Comparison of ENCODE assay signal across 15 cellular contexts in the genomic region with DNA sequence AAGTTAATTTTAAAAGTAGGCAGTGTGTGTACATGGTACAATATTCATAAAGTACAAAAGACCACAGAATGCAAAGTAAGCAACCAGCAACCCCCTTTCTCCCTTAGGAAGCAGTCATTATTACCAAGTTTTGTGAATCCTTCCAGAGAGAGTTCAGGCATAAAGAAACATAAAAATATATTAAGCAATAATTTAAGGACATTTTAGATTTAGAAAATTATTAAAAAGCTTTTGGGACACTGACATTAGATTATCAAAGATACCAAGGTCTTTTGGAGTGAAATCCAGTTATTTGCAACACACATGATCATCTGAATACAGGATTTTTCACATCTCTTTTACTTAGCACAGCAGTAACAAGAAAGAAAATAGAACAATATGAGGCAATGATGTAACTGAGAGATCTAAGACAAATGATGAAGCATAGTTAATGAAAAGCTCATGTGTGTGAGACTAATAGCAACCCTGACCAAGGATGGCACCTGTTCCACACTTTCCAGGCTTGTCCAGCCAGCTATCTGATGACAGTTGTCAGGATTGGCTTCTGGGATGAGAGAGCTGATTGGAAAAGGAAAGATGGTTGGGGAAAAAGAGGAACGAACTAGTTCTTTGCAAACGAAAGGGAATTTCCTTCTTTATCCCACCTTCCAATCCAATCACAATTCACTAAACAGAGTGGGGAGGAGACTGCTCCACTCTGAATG.
DNase-seq lines count a peak whose midpoint lies in the region; ATAC-seq and TF ChIP-seq lines count a peak whose summit lies in the region.
"Had no signal": no experiment of that assay in that cellular context is flagged by ENCODE, and none has a peak within 500 bp of the region (broad histone marks: within the 10 kb centered on the region; RNA-seq: fewer than 3 reads in every experiment).

No MANE protein-coding gene starts in this region.

- H3K9ac ChIP-seq in neural progenitor cell, result no peak overlapping the region
- H3K9ac ChIP-seq: BLaER1 had no signal

- H3K27ac ChIP-seq in epithelial cell of prostate (peak overlapping the region; percentile 79), neural progenitor cell (peak overlapping the region; percentile 82), coronary artery (peak overlapping the region in 1 of 2 donors; percentile 41)
- H3K27ac ChIP-seq: BLaER1, ovary had no signal

- H3K9me3 Mint-ChIP-seq in neural progenitor cell, result no peaks in the 10 kb centered on the region
- H3K9me3 Mint-ChIP-seq: memory B cell had no signal

- H3K36me3 Mint-ChIP-seq in neural progenitor cell, result no peaks in the 10 kb centered on the region
- H3K36me3 Mint-ChIP-seq: memory B cell had no signal

- no peaks in the 10 kb centered on the region for H3K36me3 ChIP-seq in neural progenitor cell
- H3K36me3 ChIP-seq: BLaER1, HAP-1, ovary had no signal

- ATAC-seq in GM18868 (IDR thresholded peaks at IDR 0.05; ENCODE audit: unreplicated experiment) (peak; percentile 18), GM21360 (IDR thresholded peaks at IDR 0.05; ENCODE audit: unreplicated experiment) (no peak), GM19455 (IDR thresholded peaks at IDR 0.05; ENCODE audit: unreplicated experiment) (no peak)

- no peaks in the 10 kb centered on the region for H4K20me1 ChIP-seq in neural progenitor cell (ENCODE audit: low read depth)
- H4K20me1 ChIP-seq: BLaER1 had no signal

- no peak overlapping the region for H2AFZ ChIP-seq in neural progenitor cell (replicated peaks)

- no peaks in the 10 kb centered on the region for H3K27me3 Mint-ChIP-seq in neural progenitor cell (ENCODE audit: insufficient read depth, low read depth)

- no peaks in the 10 kb centered on the region for H3K9me3 ChIP-seq in neural progenitor cell (ENCODE audit: low read depth)
- H3K9me3 ChIP-seq: BLaER1, HAP-1, ovary had no signal

- H3F3A ChIP-seq in neural progenitor cell (ENCODE audit: low read depth), result peaks cover 23% of the 10 kb centered on the region

- no peaks in the 10 kb centered on the region for H3K27me3 ChIP-seq in neural progenitor cell
- H3K27me3 ChIP-seq: BLaER1, ovary had no signal

- H3K4me1 ChIP-seq in neural progenitor cell, result peaks cover 35% of the 10 kb centered on the region
- H3K4me1 ChIP-seq: BLaER1 had no signal

- TF ChIP-seq CTCF in neural progenitor cell (IDR thresholded peaks at IDR 0.05) (no peak), coronary artery (IDR thresholded peaks at IDR 0.05) (no peak)

- peak overlapping the region; percentile 24 for H3K27ac Mint-ChIP-seq in neural progenitor cell
- H3K27ac Mint-ChIP-seq: memory B cell had no signal

- peaks cover 14% of the 10 kb centered on the region for H3K79me2 ChIP-seq in neural progenitor cell (ENCODE audit: low read depth)

- no peak overlapping the region for H3K4me3 ChIP-seq in neural progenitor cell
- H3K4me3 ChIP-seq in coronary artery, result no peak overlapping the region
- H3K4me3 ChIP-seq: BLaER1, HAP-1, ovary had no signal

- H3K4me1 Mint-ChIP-seq in neural progenitor cell, result peaks cover 32% of the 10 kb centered on the region
- H3K4me1 Mint-ChIP-seq: memory B cell had no signal

- H3K4me3 Mint-ChIP-seq in neural progenitor cell, result no peak overlapping the region
- H3K4me3 Mint-ChIP-seq: memory B cell had no signal

- peak overlapping the region; percentile 7 for H3K4me2 ChIP-seq in neural progenitor cell
- H3K4me2 ChIP-seq: BLaER1 had no signal

- DNase-seq in OCI-M1 (lab: John Stamatoyannopoulos, UW), result peak; percentile 23
- no peak for DNase-seq in epithelial cell of prostate (ENCODE audit: low read depth, low spot score)
- DNase-seq in neural progenitor cell (ENCODE audit: low spot score), result no peak
- no peak for DNase-seq in COR-L47 (lab: John Stamatoyannopoulos, UW)
- no peak for DNase-seq in coronary artery (ENCODE audit: low spot score)
- DNase-seq: NCI-H1436 treated with DMSO at 0.1 percent for 48 hours; NCI-H510A; ovary; stimulated activated naive CD8-positive, alpha-beta T cell treated with anti-CD3 and anti-CD28 coated beads, Interleukin-15, Interleukin-2, amounts not matched to agents 100 U/mL and 50 U/mL, for 24 hours had no signal
